8 cellular contexts compared by ENCODE assay signal in the genomic region with DNA sequence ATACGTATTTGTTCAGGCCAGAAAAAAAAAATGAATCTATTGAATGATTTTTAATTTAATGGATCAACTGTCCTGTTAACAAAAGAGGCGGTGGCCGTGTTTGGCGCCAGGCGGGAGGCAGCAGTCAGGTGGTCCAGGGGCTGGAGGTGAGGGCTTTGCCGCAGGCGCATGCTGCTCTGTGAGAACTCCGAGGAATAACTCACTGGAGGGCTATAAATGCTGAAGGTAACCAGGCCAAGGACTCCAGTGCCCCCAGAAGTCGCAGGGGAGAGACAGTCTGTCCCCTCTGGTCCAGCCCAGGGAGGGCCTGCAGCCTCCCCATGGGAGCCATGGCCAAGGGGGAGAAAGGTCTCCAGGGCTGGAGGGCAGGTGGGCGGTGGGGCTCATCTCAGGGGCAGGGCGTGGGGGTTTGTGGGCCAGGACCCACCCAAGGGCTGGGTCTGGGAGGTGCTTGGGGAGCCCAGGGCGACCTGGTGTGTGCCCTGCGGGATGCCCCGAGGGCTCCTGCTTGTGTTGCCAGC. TPM values are rescaled to one million over a fixed set of nuclear protein-coding genes. Genes with fewer than 3 reads are reported as not detected.
DNase-seq lines count a peak whose midpoint lies in the region; ATAC-seq, FAIRE-seq and TF ChIP-seq lines count a peak whose summit lies in the region.

No MANE protein-coding gene starts in this region.

- CTCF ChIA-PET in A549 (lab: Yijun Ruan, JAX) (no interaction called here), MCF 10A (lab: Yijun Ruan, JAX) (no interaction called here)

- no peaks in the 10 kb centered on the region for H3K9me3 Mint-ChIP-seq in IgD-negative memory B cell
- H3K9me3 Mint-ChIP-seq in natural killer cell, result no peaks in the 10 kb centered on the region
- H3K9me3 Mint-ChIP-seq in MCF 10A (ENCODE audit: unreplicated experiment), result no peaks in the 10 kb centered on the region

- POLR2A ChIA-PET in A549 (lab: Yijun Ruan, JAX) (no interaction called here), MCF 10A (lab: Yijun Ruan, JAX) (no interaction called here)

- H3K4me1 Mint-ChIP-seq in IgD-negative memory B cell (no peaks in the 10 kb centered on the region), natural killer cell (peaks cover 9 to 11% of the 10 kb centered on the region in 2 donors), MCF 10A (ENCODE audit: insufficient read depth, unreplicated experiment) (no peaks in the 10 kb centered on the region)

- no peaks in the 10 kb centered on the region for H3K27me3 ChIP-seq in dorsolateral prefrontal cortex

- H3K4me3 ChIP-seq in A549 (no peak overlapping the region), dorsolateral prefrontal cortex (peak overlapping the region in 58 of 59 donors; percentile 37 to 91 (median 76))

- DNase-seq in A549 (ENCODE audit: low read depth in 1 of 2, low spot score in 1 of 2) (no peak), dorsolateral prefrontal cortex (no peak), natural killer cell (no peak), ureter (ENCODE audit: low spot score) (no peak), NCI-H1105 (lab: John Stamatoyannopoulos, UW) (no peak), KG1 (lab: John Stamatoyannopoulos, UW) (no peak), MCF 10A (ENCODE audit: unreplicated experiment) (no peak)

- H3K4me3 Mint-ChIP-seq in IgD-negative memory B cell (peak overlapping the region; percentile 57 to 82 (median 66)), natural killer cell (peak overlapping the region; percentile 71), MCF 10A (ENCODE audit: unreplicated experiment) (no peak overlapping the region)

- no peak for TF ChIP-seq CTCF in A549 (IDR thresholded peaks at IDR 0.05)
- no peak for TF ChIP-seq CTCF in dorsolateral prefrontal cortex (IDR thresholded peaks at IDR 0.05 in 54 of 56, conservative IDR thresholded peaks at IDR 0.05 in 2 of 56; ENCODE audit: low read depth in 1 of 56, partially characterized antibody in 56 of 56)
- no peak for TF ChIP-seq CTCF in natural killer cell (IDR thresholded peaks at IDR 0.05)
- TF ChIP-seq CTCF in MCF 10A (IDR thresholded peaks at IDR 0.05; ENCODE audit: unreplicated experiment), result no peak

- WGBS in A549 (ENCODE audit: missing lambda C conversion rate), result 95% methylated on average over 13 of the region's 14 CpGs

- H3K4me2 ChIP-seq in A549, result peak overlapping the region; percentile 97; the same call in 2 of the 3 replicates

- H3K36me3 Mint-ChIP-seq in IgD-negative memory B cell, result no peaks in the 10 kb centered on the region
- no peaks in the 10 kb centered on the region for H3K36me3 Mint-ChIP-seq in natural killer cell
- peaks cover 6% of the 10 kb centered on the region for H3K36me3 Mint-ChIP-seq in MCF 10A (ENCODE audit: insufficient read depth, unreplicated experiment)

- intact Hi-C loops in dorsolateral prefrontal cortex (cut with DNase I), result no loop called here
- intact Hi-C loops in natural killer cell (cut with micrococcal nuclease), result no loop called here
- intact Hi-C loops in MCF 10A (cut with micrococcal nuclease), result no loop called here

- H3K27ac Mint-ChIP-seq in IgD-negative memory B cell (peak overlapping the region in 1 of 3 donors; percentile 71), natural killer cell (peak overlapping the region; percentile 72 to 84), MCF 10A (ENCODE audit: low read depth, unreplicated experiment) (no peak overlapping the region)

- no TSS peak for BruUV-seq in MCF 10A (replicated peaks; lab: Mats Ljungman, UMichigan)

- no peak for TF ChIP-seq EP300 in A549 (IDR thresholded peaks at IDR 0.05)

- FAIRE-seq in A549 (lab: Jason Lieb, UNC), result no peak

- peaks cover 60% of the 10 kb centered on the region for H3K27me3 Mint-ChIP-seq in IgD-negative memory B cell
- peaks cover 0 to 17% of the 10 kb centered on the region in 2 donors for H3K27me3 Mint-ChIP-seq in natural killer cell (ENCODE audit: low read depth in 2 of 2)
- no peaks in the 10 kb centered on the region for H3K27me3 Mint-ChIP-seq in MCF 10A (ENCODE audit: insufficient read depth, unreplicated experiment)

- H3K9me3 ChIP-seq in A549, result no peaks in the 10 kb centered on the region

- H3K4me1 ChIP-seq in A549, result peaks cover 21% of the 10 kb centered on the region

- no peak for TF ChIP-seq RAD21 in A549 (conservative IDR thresholded peaks at IDR 0.05 in 1 of 2, IDR thresholded peaks at IDR 0.05 in 1 of 2)

- TF ChIP-seq POLR2A in A549 (IDR thresholded peaks at IDR 0.05; ENCODE audit: low read length), result no peak

- H3K27ac ChIP-seq in A549 (peak overlapping the region in 1 of 2 experiments; percentile 94; a peak in 1 of 6 replicates), dorsolateral prefrontal cortex (peak overlapping the region; percentile 93 to 100 (median 99))

- peak in 1 of 2 experiments; percentile 5; a peak in 3 of 6 replicates for ATAC-seq in A549
- no peak for ATAC-seq in natural killer cell

TF ChIP-seq in A549, 52 proteins besides CTCF, POLR2A, EP300 and RAD21 (continues in another document):
- TF ChIP-seq, protein P1, sequence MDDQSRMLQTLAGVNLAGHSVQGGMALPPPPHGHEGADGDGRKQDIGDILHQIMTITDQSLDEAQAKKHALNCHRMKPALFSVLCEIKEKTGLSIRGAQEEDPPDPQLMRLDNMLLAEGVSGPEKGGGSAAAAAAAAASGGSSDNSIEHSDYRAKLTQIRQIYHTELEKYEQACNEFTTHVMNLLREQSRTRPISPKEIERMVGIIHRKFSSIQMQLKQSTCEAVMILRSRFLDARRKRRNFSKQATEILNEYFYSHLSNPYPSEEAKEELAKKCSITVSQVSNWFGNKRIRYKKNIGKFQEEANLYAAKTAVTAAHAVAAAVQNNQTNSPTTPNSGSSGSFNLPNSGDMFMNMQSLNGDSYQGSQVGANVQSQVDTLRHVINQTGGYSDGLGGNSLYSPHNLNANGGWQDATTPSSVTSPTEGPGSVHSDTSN (IDR thresholded peaks at IDR 0.05), result no peak
- no peak for TF ChIP-seq FOXS1 (CRISPR knock-in tag; IDR thresholded peaks at IDR 0.05)
- TF ChIP-seq HOXB5 (CRISPR knock-in tag; IDR thresholded peaks at IDR 0.05), result no peak
- TF ChIP-seq, protein P2, sequence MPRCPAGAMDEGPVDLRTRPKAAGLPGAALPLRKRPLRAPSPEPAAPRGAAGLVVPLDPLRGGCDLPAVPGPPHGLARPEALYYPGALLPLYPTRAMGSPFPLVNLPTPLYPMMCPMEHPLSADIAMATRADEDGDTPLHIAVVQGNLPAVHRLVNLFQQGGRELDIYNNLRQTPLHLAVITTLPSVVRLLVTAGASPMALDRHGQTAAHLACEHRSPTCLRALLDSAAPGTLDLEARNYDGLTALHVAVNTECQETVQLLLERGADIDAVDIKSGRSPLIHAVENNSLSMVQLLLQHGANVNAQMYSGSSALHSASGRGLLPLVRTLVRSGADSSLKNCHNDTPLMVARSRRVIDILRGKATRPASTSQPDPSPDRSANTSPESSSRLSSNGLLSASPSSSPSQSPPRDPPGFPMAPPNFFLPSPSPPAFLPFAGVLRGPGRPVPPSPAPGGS (IDR thresholded peaks at IDR 0.05), result no peak
- no peak for TF ChIP-seq CBX2 (IDR thresholded peaks at IDR 0.05; ENCODE audit: borderline replicate concordance, low read depth)
- TF ChIP-seq ZSCAN20 (CRISPR knock-in tag; IDR thresholded peaks at IDR 0.05), result no peak
- TF ChIP-seq HEYL (CRISPR knock-in tag; IDR thresholded peaks at IDR 0.05), result no peak
- TF ChIP-seq, protein P3, sequence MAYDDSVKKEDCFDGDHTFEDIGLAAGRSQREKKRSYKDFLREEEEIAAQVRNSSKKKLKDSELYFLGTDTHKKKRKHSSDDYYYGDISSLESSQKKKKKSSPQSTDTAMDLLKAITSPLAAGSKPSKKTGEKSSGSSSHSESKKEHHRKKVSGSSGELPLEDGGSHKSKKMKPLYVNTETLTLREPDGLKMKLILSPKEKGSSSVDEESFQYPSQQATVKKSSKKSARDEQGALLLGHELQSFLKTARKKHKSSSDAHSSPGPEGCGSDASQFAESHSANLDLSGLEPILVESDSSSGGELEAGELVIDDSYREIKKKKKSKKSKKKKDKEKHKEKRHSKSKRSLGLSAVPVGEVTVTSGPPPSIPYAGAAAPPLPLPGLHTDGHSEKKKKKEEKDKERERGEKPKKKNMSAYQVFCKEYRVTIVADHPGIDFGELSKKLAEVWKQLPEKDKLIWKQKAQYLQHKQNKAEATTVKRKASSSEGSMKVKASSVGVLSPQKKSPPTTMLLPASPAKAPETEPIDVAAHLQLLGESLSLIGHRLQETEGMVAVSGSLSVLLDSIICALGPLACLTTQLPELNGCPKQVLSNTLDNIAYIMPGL (CRISPR knock-in tag; IDR thresholded peaks at IDR 0.05; ENCODE audit: borderline replicate concordance), result no peak
- TF ChIP-seq, protein P4, sequence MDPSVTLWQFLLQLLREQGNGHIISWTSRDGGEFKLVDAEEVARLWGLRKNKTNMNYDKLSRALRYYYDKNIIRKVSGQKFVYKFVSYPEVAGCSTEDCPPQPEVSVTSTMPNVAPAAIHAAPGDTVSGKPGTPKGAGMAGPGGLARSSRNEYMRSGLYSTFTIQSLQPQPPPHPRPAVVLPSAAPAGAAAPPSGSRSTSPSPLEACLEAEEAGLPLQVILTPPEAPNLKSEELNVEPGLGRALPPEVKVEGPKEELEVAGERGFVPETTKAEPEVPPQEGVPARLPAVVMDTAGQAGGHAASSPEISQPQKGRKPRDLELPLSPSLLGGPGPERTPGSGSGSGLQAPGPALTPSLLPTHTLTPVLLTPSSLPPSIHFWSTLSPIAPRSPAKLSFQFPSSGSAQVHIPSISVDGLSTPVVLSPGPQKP (IDR thresholded peaks at IDR 0.05; ENCODE audit: low read depth, low read length), result no peak
- TF ChIP-seq JUN (IDR thresholded peaks at IDR 0.05), result no peak

RNA-seq across cellular contexts. Expression of a gene that starts 7.1 kb away (rescaled TPM):
- polyA plus RNA-seq in A549 (2011; rRNA removed), result 2.1 and 2.6 TPM in 2 replicates
- 7.4 and 8.4 TPM in 2 replicates for polyA plus RNA-seq in A549 (2012; cell fraction: cytosol; rRNA removed)
- 27.4 and 38.1 TPM in 2 replicates for polyA plus RNA-seq in A549 (2012; cell fraction: nucleus; rRNA removed)
- polyA plus RNA-seq in A549 (2017; fragmentation: RNase III; extraction: RNeasy Plus Mini Kit Qiagen cat#74134 plus additional on column Dnase treatment), result 5.2 to 5.9 TPM (median 5.8 TPM) in 3 replicates
- 2.6 and 3.5 TPM in 2 replicates for polyA minus RNA-seq in A549 (2011; rRNA and poly(A)+ RNA removed)
- polyA plus RNA-seq in IgD-negative memory B cell, result not detected
- 10 to 100 TPM; 25.1 to 66.1 (median 38.0) TPM for total RNA-seq in dorsolateral prefrontal cortex
- total RNA-seq in natural killer cell, result 10 to 100 TPM in 1 of 3 donors, 1 to 10 TPM in 2; 2.9 to 17.3 (median 5.7) TPM
- 23.7 TPM for total RNA-seq in ureter
- 7.4 and 9.2 TPM in 2 replicates for total RNA-seq in MCF 10A (2022)
